Comparison of ENCODE assay signal across 8 cellular contexts in genomic region chr17:29572691-29573557, GRCh38. TPM values are rescaled to one million over a fixed set of nuclear protein-coding genes. Genes with fewer than 3 reads are reported as not detected.
DNase-seq lines count a peak whose midpoint lies in the region; ATAC-seq and TF ChIP-seq lines count a peak whose summit lies in the region.

No MANE protein-coding gene starts in this region.

- WGBS in sigmoid colon, 2 donors, result 56 to 82% methylated on average over 62 of the region's 62 CpGs

- peaks cover 8% of the 10 kb centered on the region; the same call in 1 of the 2 replicates for H3K79me2 ChIP-seq in Karpas-422 (ENCODE audit: low read length)

- no peak overlapping the region for H3K4me3 Mint-ChIP-seq in CD4-positive, CD25-positive, alpha-beta regulatory T cell

- H4K20me1 ChIP-seq in Karpas-422 (ENCODE audit: insufficient read depth, low read depth, low read length), result no peaks in the 10 kb centered on the region

- H3K27me3 Mint-ChIP-seq in CD4-positive, CD25-positive, alpha-beta regulatory T cell, result no peaks in the 10 kb centered on the region

- H3K4me1 Mint-ChIP-seq in CD4-positive, CD25-positive, alpha-beta regulatory T cell, result peaks cover 0 to 22% (median 15%) of the 10 kb centered on the region in 4 donors

- peaks cover 8% of the 10 kb centered on the region for H3K4me1 ChIP-seq in CD4-positive, CD25-positive, alpha-beta regulatory T cell (ENCODE audit: control insufficient read depth, insufficient read depth, low read length, poor library complexity, severe bottlenecking)
- H3K4me1 ChIP-seq in sigmoid colon, result peaks cover 0 to 50% (median 37%) of the 10 kb centered on the region in 4 donors
- H3K4me1 ChIP-seq in Karpas-422 (ENCODE audit: low read length), result peaks cover 9% of the 10 kb centered on the region

- peak; percentile 39 to 87 (median 64) for TF ChIP-seq CTCF in sigmoid colon (IDR thresholded peaks at IDR 0.05)

- TF ChIP-seq EP300 in sigmoid colon (IDR thresholded peaks at IDR 0.05), result no peak

- no peak for TF ChIP-seq POLR2A in sigmoid colon (IDR thresholded peaks at IDR 0.05)

- peaks cover 29% of the 10 kb centered on the region for H3K36me3 ChIP-seq in CD4-positive, CD25-positive, alpha-beta regulatory T cell (ENCODE audit: control insufficient read depth, insufficient read depth, low read length)
- peaks cover 21 to 47% (median 28%) of the 10 kb centered on the region in 4 donors for H3K36me3 ChIP-seq in sigmoid colon
- H3K36me3 ChIP-seq in Karpas-422 (ENCODE audit: insufficient read depth, low read length), result peaks cover 5% of the 10 kb centered on the region; the same call in 1 of the 2 replicates

- intact Hi-C loops in left cardiac atrium (cut with DNase I), result loop anchor here in 1 of 2 donors (10.0 kb wide), 1 partner anchor 362 kb away; the partner anchor contains the start of gene SSH2
- intact Hi-C loops in sigmoid colon (cut with DNase I), result no loop called here

- no peaks in the 10 kb centered on the region for H3K9me3 ChIP-seq in CD4-positive, CD25-positive, alpha-beta regulatory T cell (ENCODE audit: control insufficient read depth in 2 of 2, low read length in 2 of 2)
- H3K9me3 ChIP-seq in sigmoid colon, result no peaks in the 10 kb centered on the region
- no peaks in the 10 kb centered on the region for H3K9me3 ChIP-seq in Karpas-422 (ENCODE audit: low read length)

- H3K36me3 Mint-ChIP-seq in CD4-positive, CD25-positive, alpha-beta regulatory T cell, result peaks cover 8% of the 10 kb centered on the region

- H3K4me3 ChIP-seq in CD4-positive, CD25-positive, alpha-beta regulatory T cell (ENCODE audit: low read depth, low read length), result no peak overlapping the region
- H3K4me3 ChIP-seq in sigmoid colon (peak overlapping the region; percentile 5 to 48 (median 43)), Karpas-422 (ENCODE audit: low read length) (no peak overlapping the region)

- ATAC-seq in CD4-positive, CD25-positive, alpha-beta regulatory T cell (ENCODE audit: low read depth in 2 of 2), result peak; percentile 27 to 43
- ATAC-seq in left cardiac atrium (peak; percentile 57 to 60), HG03280 (IDR thresholded peaks at IDR 0.05; ENCODE audit: unreplicated experiment) (no peak)

- H3K27me3 ChIP-seq in CD4-positive, CD25-positive, alpha-beta regulatory T cell (ENCODE audit: control insufficient read depth, insufficient read depth, low read length), result no peaks in the 10 kb centered on the region
- H3K27me3 ChIP-seq in sigmoid colon (no peaks in the 10 kb centered on the region), Karpas-422 (ENCODE audit: low read length) (no peaks in the 10 kb centered on the region)

- peaks cover 0 to 2% (median 0%) of the 10 kb centered on the region in 7 donors for H3K9me3 Mint-ChIP-seq in CD4-positive, CD25-positive, alpha-beta regulatory T cell

- H3K27ac ChIP-seq in CD4-positive, CD25-positive, alpha-beta regulatory T cell (ENCODE audit: insufficient read depth, low read length, poor library complexity, severe bottlenecking), result no peak overlapping the region
- H3K27ac ChIP-seq in sigmoid colon (peak overlapping the region; percentile 40 to 60 (median 54)), Karpas-422 (ENCODE audit: low read length) (no peak overlapping the region)

- no peak overlapping the region for H2AFZ ChIP-seq in Karpas-422 (ENCODE audit: low read length)

- peak in 1 of 3 donors; percentile 51 for DNase-seq in CD4-positive, CD25-positive, alpha-beta regulatory T cell
- DNase-seq in NCI-H69 (lab: John Stamatoyannopoulos, UW) (peak; percentile 56), left cardiac atrium (peak; percentile 81), sigmoid colon (peak; percentile 74), Karpas-422 (no peak), middle frontal gyrus (ENCODE audit: extremely low spot score, low spot score) (no peak)
- peak; percentile 64 for DNase-seq in activated naive CD4-positive, alpha-beta T cell treated with anti-CD3 and anti-CD28 coated beads, Interleukin-2, amount 50 U/mL, for 16 hours

- H3K9ac ChIP-seq in Karpas-422 (ENCODE audit: low read length), result no peak overlapping the region

- no peaks in the 10 kb centered on the region for H3K9me2 ChIP-seq in Karpas-422 (replicated peaks; ENCODE audit: insufficient read depth, low read length)

- H3K4me2 ChIP-seq in Karpas-422 (ENCODE audit: low read depth, low read length, poor library complexity, severe bottlenecking), result no peak overlapping the region

- H3K27ac Mint-ChIP-seq in CD4-positive, CD25-positive, alpha-beta regulatory T cell, result no peak overlapping the region

RNA-seq across cellular contexts. Expression of gene TP53I13, which starts 4.4 kb away (rescaled TPM):
- 87.4 TPM for total RNA-seq in CD4-positive, CD25-positive, alpha-beta regulatory T cell
- polyA plus RNA-seq in CD4-positive, CD25-positive, alpha-beta regulatory T cell, result 10 to 100 TPM; 22.2 to 36.4 (median 26.2) TPM
- total RNA-seq in left cardiac atrium, result 10 to 100 TPM; 42.0 to 48.8 TPM
- total RNA-seq in sigmoid colon, result 10 to 100 TPM; 28.8 to 41.8 (median 35.4) TPM
- polyA plus RNA-seq in sigmoid colon, result 10 to 100 TPM; 14.4 to 79.0 (median 20.3) TPM
- 43.8 and 122 TPM in 2 replicates for total RNA-seq in Karpas-422 (2014; rRNA removed; shearing (Covaris generic); ENCODE audit: low replicate concordance)

RNA-seq across cellular contexts. Expression of gene ABHD15, which starts 6.1 kb away (rescaled TPM):
- 9.9 TPM for total RNA-seq in CD4-positive, CD25-positive, alpha-beta regulatory T cell
- polyA plus RNA-seq in CD4-positive, CD25-positive, alpha-beta regulatory T cell, result 1 to 10 TPM; 6.2 to 9.2 (median 7.4) TPM
- 10 to 100 TPM in 1 of 2 donors, 1 to 10 TPM in 1; 8.3 to 11.6 TPM for total RNA-seq in left cardiac atrium
- 10 to 100 TPM in 1 of 4 donors, 1 to 10 TPM in 3; 4.1 to 10.8 (median 6.7) TPM for total RNA-seq in sigmoid colon
- polyA plus RNA-seq in sigmoid colon, result 10 to 100 TPM in 1 of 3 donors, 1 to 10 TPM in 2; 4.9 to 10.3 (median 5.4) TPM
- 9.0 and 17.4 TPM in 2 replicates for total RNA-seq in Karpas-422 (2014; rRNA removed; shearing (Covaris generic); ENCODE audit: low replicate concordance)

RNA-seq across cellular contexts. Expression of gene GIT1, which starts 16.5 kb away (rescaled TPM):
- 41.5 TPM for total RNA-seq in CD4-positive, CD25-positive, alpha-beta regulatory T cell
- polyA plus RNA-seq in CD4-positive, CD25-positive, alpha-beta regulatory T cell, result 1 to 10 TPM; 5.5 to 9.2 (median 6.4) TPM
- total RNA-seq in left cardiac atrium (10 to 100 TPM; 30.8 to 44.0 TPM), sigmoid colon (10 to 100 TPM; 13.6 to 31.3 (median 16.8) TPM)
- 10 to 100 TPM; 16.9 to 28.5 (median 18.0) TPM for polyA plus RNA-seq in sigmoid colon
- 58.7 and 71.5 TPM in 2 replicates for total RNA-seq in Karpas-422 (2014; rRNA removed; shearing (Covaris generic); ENCODE audit: low replicate concordance)

RNA-seq across cellular contexts. Expression of gene ANKRD13B, which starts 20.0 kb away (rescaled TPM):
- 5.9 TPM for total RNA-seq in CD4-positive, CD25-positive, alpha-beta regulatory T cell
- polyA plus RNA-seq in CD4-positive, CD25-positive, alpha-beta regulatory T cell, result under 1 TPM in 2 of 4 donors, not detected in 2; 0.05 to 0.18 TPM
- 10 to 100 TPM in 1 of 2 donors, 1 to 10 TPM in 1; 8.1 to 10.5 TPM for total RNA-seq in left cardiac atrium
- 10 to 100 TPM in 1 of 4 donors, 1 to 10 TPM in 3; 5.4 to 17.2 (median 6.2) TPM for total RNA-seq in sigmoid colon
- 1 to 10 TPM; 1.6 to 5.2 (median 3.0) TPM for polyA plus RNA-seq in sigmoid colon
- 3.5 and 10.9 TPM in 2 replicates for total RNA-seq in Karpas-422 (2014; rRNA removed; shearing (Covaris generic); ENCODE audit: low replicate concordance)

RNA-seq across cellular contexts. Expression of gene CORO6, which starts 49.8 kb away (rescaled TPM):
- 4.3 TPM for total RNA-seq in CD4-positive, CD25-positive, alpha-beta regulatory T cell
- polyA plus RNA-seq in CD4-positive, CD25-positive, alpha-beta regulatory T cell, result under 1 TPM in 3 of 4 donors, not detected in 1; 0.15 to 0.52 (median 0.38) TPM
- total RNA-seq in left cardiac atrium (10 to 100 TPM; 67.0 to 82.1 TPM), sigmoid colon (10 to 100 TPM; 23.9 to 94.4 (median 35.1) TPM)
- 1 to 10 TPM in 2 of 3 donors, under 1 TPM in 1; 0.23 to 4.9 (median 3.0) TPM for polyA plus RNA-seq in sigmoid colon
- total RNA-seq in Karpas-422 (2014; rRNA removed; shearing (Covaris generic); ENCODE audit: low replicate concordance), result 0.79 and 1.8 TPM in 2 replicates

Comparison
In these comparisons a context has a peak if more than half of its experiments do, and no peak if none do; other contexts are left out.
1. DNase-seq: peak in NCI-H69 (single experiment), activated naive CD4-positive, alpha-beta T cell treated with anti-CD3 and anti-CD28 coated beads, Interleukin-2, amount 50 U/mL, for 16 hours (single experiment), left cardiac atrium (single experiment) and sigmoid colon (single experiment); none in Karpas-422 (single experiment) and middle frontal gyrus (single experiment).
2. H3K27ac ChIP-seq: peak in sigmoid colon (4 of 4); none in CD4-positive, CD25-positive, alpha-beta regulatory T cell (single experiment) and Karpas-422 (single experiment).
3. H3K4me3 ChIP-seq: peak in sigmoid colon (4 of 4); none in CD4-positive, CD25-positive, alpha-beta regulatory T cell (single experiment) and Karpas-422 (single experiment).